Comparison of ENCODE assay signal across 8 cellular contexts in genomic region chr11:17277024-17277584, GRCh38. TPM values are rescaled to one million over a fixed set of nuclear protein-coding genes. Genes with fewer than 3 reads are reported as not detected.
DNase-seq lines count a peak whose midpoint lies in the region; ATAC-seq and TF ChIP-seq lines count a peak whose summit lies in the region.

No MANE protein-coding gene starts in this region.

- H3K27ac ChIP-seq in HUES48 (ENCODE audit: low read depth, low read length) (peak overlapping the region; percentile 20), dorsolateral prefrontal cortex (peak overlapping the region; percentile 39 to 98 (median 90)), lung (ENCODE audit: low read depth in 1 of 2, low read length in 1 of 2) (peak overlapping the region; percentile 81 to 95), thoracic aorta (peak overlapping the region; percentile 74 to 83)

- WGBS in lung, 2 donors, result 0% methylated on average over 17 of the region's 17 CpGs

- ATAC-seq in GM21526 (IDR thresholded peaks at IDR 0.05; ENCODE audit: low FRiP score, unreplicated experiment) (peak; percentile 12), lung (ENCODE audit: insufficient read depth, low FRiP score) (peak; percentile 24), thoracic aorta (ENCODE audit: insufficient number of reproducible peaks, low FRiP score, low read depth) (peak; percentile 45)

- H3K4me3 ChIP-seq in HUES48 (ENCODE audit: low read depth, low read length) (peak overlapping the region; percentile 92), dorsolateral prefrontal cortex (peak overlapping the region; percentile 57 to 98 (median 90)), lung (peak overlapping the region; percentile 95), thoracic aorta (peak overlapping the region; percentile 85)

- H3K27me3 ChIP-seq in HUES48 (ENCODE audit: control insufficient read depth, insufficient read depth, low read length), result peaks cover 10% of the 10 kb centered on the region
- no peaks in the 10 kb centered on the region for H3K27me3 ChIP-seq in dorsolateral prefrontal cortex
- no peaks in the 10 kb centered on the region for H3K27me3 ChIP-seq in lung (ENCODE audit: control insufficient read depth, insufficient read depth)
- H3K27me3 ChIP-seq in thoracic aorta (replicated peaks; ENCODE audit: insufficient read depth), result no peaks in the 10 kb centered on the region

- H3K4me1 ChIP-seq in HUES48 (ENCODE audit: control insufficient read depth, insufficient read depth, low read length) (no peaks in the 10 kb centered on the region), lung (ENCODE audit: control insufficient read depth in 2 of 2, insufficient read depth in 2 of 2, low read length in 2 of 2) (peaks cover 0 to 2% of the 10 kb centered on the region in 2 donors), thoracic aorta (ENCODE audit: control insufficient read depth in 1 of 2, low read depth in 2 of 2) (peaks cover 4 to 8% of the 10 kb centered on the region in 2 donors)

- no peaks in the 10 kb centered on the region for H3K36me3 ChIP-seq in HUES48 (ENCODE audit: control insufficient read depth, insufficient read depth, low read length)
- no peaks in the 10 kb centered on the region for H3K36me3 ChIP-seq in lung (ENCODE audit: control insufficient read depth in 2 of 2, insufficient read depth in 2 of 2, low read length in 2 of 2)
- H3K36me3 ChIP-seq in thoracic aorta, result no peaks in the 10 kb centered on the region

- no peak for TF ChIP-seq CTCF in dorsolateral prefrontal cortex (IDR thresholded peaks at IDR 0.05 in 54 of 56, conservative IDR thresholded peaks at IDR 0.05 in 2 of 56; ENCODE audit: low read depth in 1 of 56, partially characterized antibody in 56 of 56)
- TF ChIP-seq CTCF in lung (IDR thresholded peaks at IDR 0.05; ENCODE audit: control extremely low read depth, extremely low read depth), result no peak
- no peak for TF ChIP-seq CTCF in thoracic aorta (IDR thresholded peaks at IDR 0.05)

- H3K9me3 ChIP-seq in HUES48 (ENCODE audit: control insufficient read depth, insufficient read depth, low read length), result no peaks in the 10 kb centered on the region
- H3K9me3 ChIP-seq in lung (ENCODE audit: control insufficient read depth in 2 of 2, insufficient read depth in 1 of 2, low read length in 1 of 2), result no peaks in the 10 kb centered on the region
- no peaks in the 10 kb centered on the region for H3K9me3 ChIP-seq in thoracic aorta

- peak overlapping the region; percentile 57; the same call in 1 of the 2 replicates for H3K9ac ChIP-seq in HUES48 (ENCODE audit: low read depth, low read length)

- peak; percentile 16 for DNase-seq in SKM-1 treated with dmso at 0.1 percent for 144 hours (lab: John Stamatoyannopoulos, UW; ENCODE audit: unreplicated experiment)
- DNase-seq in SKM-1 (lab: John Stamatoyannopoulos, UW; ENCODE audit: unreplicated experiment), result no peak
- DNase-seq in RPMI8226, result peak; percentile 38
- no peak for DNase-seq in dorsolateral prefrontal cortex
- no peak for DNase-seq in lung (ENCODE audit: low spot score)
- no peak for DNase-seq in thoracic aorta (ENCODE audit: low spot score)

- intact Hi-C loops in dorsolateral prefrontal cortex (cut with DNase I), result loop anchor here (2.0 to 10.0 kb wide), 6 partner anchors 70 to 228 kb away; partner anchors contain the start of genes PIK3C2A (in 2 of the 2) and RPS13 (in 2 of the 2)

RNA-seq across cellular contexts. Expression of gene NUCB2, which starts 0.6 kb away (rescaled TPM):
- total RNA-seq in dorsolateral prefrontal cortex (10 to 100 TPM; 29.3 to 67.4 (median 44.9) TPM), lung (100 to 1,000 TPM in 1 of 2 donors, 10 to 100 TPM in 1; 73.6 to 136 TPM), thoracic aorta (10 to 100 TPM; 48.9 to 93.8 TPM)
- 100 to 1,000 TPM; 101 to 131 TPM for polyA plus RNA-seq in lung

Comparison
In these comparisons a context has a peak if more than half of its experiments do, and no peak if none do; other contexts are left out.
1. DNase-seq: peak in SKM-1 treated with dmso at 0.1 percent for 144 hours (single experiment) and RPMI8226 (single experiment); none in SKM-1 (single experiment), dorsolateral prefrontal cortex (0 of 10), lung (single experiment) and thoracic aorta (single experiment).
2. H3K27ac ChIP-seq: peak in every context shown above with its lines; median percentile 90 in dorsolateral prefrontal cortex; 88 in lung; 78 in thoracic aorta; 20 in HUES48.
3. Peak in every context shown above with its lines, with median percentiles within 50 percentile points of each other: ATAC-seq and H3K4me3 ChIP-seq.